In the genomic region with DNA sequence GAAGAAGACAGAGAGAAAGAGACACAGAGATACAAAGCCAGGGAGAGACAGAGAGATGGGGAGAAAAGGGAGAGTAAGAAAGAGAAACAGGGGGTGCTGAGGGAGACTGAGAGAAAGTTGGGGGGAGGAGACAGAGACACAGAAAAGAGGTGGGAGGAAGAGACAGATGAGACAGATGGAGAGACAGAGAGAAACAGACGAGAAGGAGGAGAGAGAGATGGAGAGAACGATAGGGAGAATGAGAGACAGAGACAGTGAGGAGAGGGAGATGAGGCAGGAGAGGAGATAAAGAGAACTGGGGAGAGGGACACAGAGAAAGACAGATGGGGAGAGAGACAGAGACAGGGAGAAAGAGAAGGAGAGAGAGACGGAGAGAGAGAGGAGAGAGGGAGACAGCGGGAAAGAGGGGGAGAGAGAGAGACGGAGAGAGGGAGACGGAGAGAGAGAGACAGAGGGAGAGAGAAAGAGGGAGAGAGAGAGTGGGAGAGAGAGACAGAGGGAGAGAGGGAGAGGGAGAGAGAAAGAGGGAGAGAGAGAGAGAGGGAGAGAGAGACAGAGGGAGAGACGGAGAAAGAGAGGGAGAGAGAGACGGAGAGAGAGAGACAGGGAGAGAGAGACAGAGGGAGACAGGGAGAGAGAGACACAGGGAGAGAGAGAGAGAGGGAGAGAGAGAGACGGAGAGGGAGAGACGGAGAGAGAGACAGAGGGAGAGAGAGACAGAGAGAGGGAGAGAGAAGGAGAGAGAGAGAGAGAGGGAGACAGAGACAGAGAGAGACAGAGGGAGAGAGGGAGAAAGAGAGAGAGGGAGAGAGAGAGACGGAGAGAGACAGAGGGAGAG, we compare ENCODE assay signal across 1 cellular context.
TF ChIP-seq lines count a peak whose summit lies in the region.

No MANE protein-coding gene starts in this region.

TF ChIP-seq in HEK293, 187 proteins besides CTCF, POLR2A, EP300 and RAD21 (continued from another document):
- TF ChIP-seq TCF7L2 (IDR thresholded peaks at IDR 0.05; ENCODE audit: borderline replicate concordance, low read depth, low read length), result no peak
- TF ChIP-seq ZNF549 (tag by site-specific recombination; IDR thresholded peaks at IDR 0.05), result no peak
- TF ChIP-seq ZNF138 (tag by site-specific recombination; IDR thresholded peaks at IDR 0.05; ENCODE audit: borderline replicate concordance), result no peak
- TF ChIP-seq SCRT1 (tag by site-specific recombination; IDR thresholded peaks at IDR 0.05; ENCODE audit: borderline replicate concordance), result no peak
- no peak for TF ChIP-seq ZNF561 (tag by site-specific recombination; IDR thresholded peaks at IDR 0.05; ENCODE audit: borderline replicate concordance)
- TF ChIP-seq ZBTB17 (tag by site-specific recombination; IDR thresholded peaks at IDR 0.05), result no peak
- peak; percentile 98 for TF ChIP-seq PRDM1 (tag by site-specific recombination; IDR thresholded peaks at IDR 0.05)
- no peak for TF ChIP-seq ZNF768 (tag by site-specific recombination; IDR thresholded peaks at IDR 0.05)
- TF ChIP-seq, protein P1, sequence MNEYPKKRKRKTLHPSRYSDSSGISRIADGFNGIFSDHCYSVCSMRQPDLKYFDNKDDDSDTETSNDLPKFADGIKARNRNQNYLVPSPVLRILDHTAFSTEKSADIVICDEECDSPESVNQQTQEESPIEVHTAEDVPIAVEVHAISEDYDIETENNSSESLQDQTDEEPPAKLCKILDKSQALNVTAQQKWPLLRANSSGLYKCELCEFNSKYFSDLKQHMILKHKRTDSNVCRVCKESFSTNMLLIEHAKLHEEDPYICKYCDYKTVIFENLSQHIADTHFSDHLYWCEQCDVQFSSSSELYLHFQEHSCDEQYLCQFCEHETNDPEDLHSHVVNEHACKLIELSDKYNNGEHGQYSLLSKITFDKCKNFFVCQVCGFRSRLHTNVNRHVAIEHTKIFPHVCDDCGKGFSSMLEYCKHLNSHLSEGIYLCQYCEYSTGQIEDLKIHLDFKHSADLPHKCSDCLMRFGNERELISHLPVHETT (tag by site-specific recombination; IDR thresholded peaks at IDR 0.05), result no peak
